Comparison of ENCODE assay signal across 8 cellular contexts in the genomic region with DNA sequence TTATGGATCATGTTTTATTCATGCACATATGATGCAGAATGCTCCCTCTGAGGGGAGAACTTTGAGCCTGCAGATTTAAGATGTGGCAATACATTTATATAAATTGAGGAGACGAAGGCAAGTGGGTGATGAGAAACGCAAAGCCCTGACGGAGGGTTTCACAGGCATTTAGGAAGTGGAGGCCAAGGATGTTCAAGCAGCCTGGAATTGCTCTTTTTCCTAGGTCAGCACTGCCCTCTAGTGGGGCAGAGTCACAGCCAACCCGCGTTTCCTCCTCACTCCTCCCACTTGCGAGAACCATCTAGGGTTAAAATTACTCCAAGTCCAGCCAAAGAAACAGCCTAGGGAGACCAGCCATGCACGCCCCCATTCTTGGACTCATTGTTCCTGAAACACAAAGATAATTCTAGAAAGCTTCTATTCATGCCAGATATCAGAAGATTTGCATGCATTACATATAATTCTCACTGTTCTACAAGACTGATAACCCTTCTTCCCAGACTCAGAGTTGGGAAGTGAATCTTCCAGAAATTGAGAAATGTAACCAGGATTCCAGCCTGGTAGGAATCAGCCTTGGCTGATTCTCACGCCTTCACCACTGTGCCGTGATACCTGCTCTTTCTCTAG.
DNase-seq lines count a peak whose midpoint lies in the region; ATAC-seq and TF ChIP-seq lines count a peak whose summit lies in the region.

No MANE protein-coding gene starts in this region.

- no peak for ATAC-seq in activated naive CD8-positive, alpha-beta T cell treated with anti-CD3 and anti-CD28 coated beads, Interleukin-2, amount 10 ng/mL, durations not matched to agents 7 days and 5 days (ENCODE audit: low read depth)
- ATAC-seq in heart left ventricle (peak; percentile 51 to 73 (median 66)), psoas muscle (peak; percentile 75 to 89 (median 78))

- no peaks in the 10 kb centered on the region for H3K27me3 Mint-ChIP-seq in activated naive CD8-positive, alpha-beta T cell treated with anti-CD3 and anti-CD28 coated beads, Interleukin-2, amount 10 ng/mL, durations not matched to agents 7 days and 5 days

- no peaks in the 10 kb centered on the region for H3K36me3 Mint-ChIP-seq in activated naive CD8-positive, alpha-beta T cell treated with anti-CD3 and anti-CD28 coated beads, Interleukin-2, amount 10 ng/mL, durations not matched to agents 7 days and 5 days

- H3K27ac Mint-ChIP-seq in activated naive CD8-positive, alpha-beta T cell treated with anti-CD3 and anti-CD28 coated beads, Interleukin-2, amount 10 ng/mL, durations not matched to agents 7 days and 5 days = no peak overlapping the region

- H3K27ac ChIP-seq in A673 (ENCODE audit: low read depth, low read length, poor library complexity, severe bottlenecking) = no peak overlapping the region
- H3K27ac ChIP-seq in heart left ventricle = peak overlapping the region in 4 of 12 donors; percentile 1 to 13 (median 5)
- H3K27ac ChIP-seq in psoas muscle = no peak overlapping the region

- H3K27me3 ChIP-seq in A673 (replicated peaks; ENCODE audit: insufficient read depth, low read depth, low read length, poor library complexity) = no peaks in the 10 kb centered on the region
- no peaks in the 10 kb centered on the region for H3K27me3 ChIP-seq in heart left ventricle
- no peaks in the 10 kb centered on the region for H3K27me3 ChIP-seq in psoas muscle (ENCODE audit: insufficient read depth in 3 of 3, low read length in 2 of 3)

- H3K9me3 Mint-ChIP-seq in activated naive CD8-positive, alpha-beta T cell treated with anti-CD3 and anti-CD28 coated beads, Interleukin-2, amount 10 ng/mL, durations not matched to agents 7 days and 5 days = no peaks in the 10 kb centered on the region

- no peak for TF ChIP-seq EP300 in Ishikawa (IDR thresholded peaks at IDR 0.05; ENCODE audit: borderline replicate concordance)

- H3K4me3 ChIP-seq in A673 (ENCODE audit: low read depth, low read length, poor library complexity, severe bottlenecking) = no peak overlapping the region
- H3K4me3 ChIP-seq in GM12875 (ENCODE audit: low read depth, low read length) = no peak overlapping the region
- no peak overlapping the region for H3K4me3 ChIP-seq in heart left ventricle
- no peak overlapping the region for H3K4me3 ChIP-seq in psoas muscle

- intact Hi-C loops in A673 (cut with micrococcal nuclease; ENCODE audit: unreplicated experiment) = loop anchor here (1.0 to 10.0 kb wide), 3 partner anchors 275 to 1028 kb away; no protein-coding TSS in a partner anchor
- intact Hi-C loops in heart left ventricle (cut with DNase I) = loop anchor here (1.0 to 10.0 kb wide), 10 partner anchors 374 to 780 kb away; no protein-coding TSS in a partner anchor
- intact Hi-C loops in psoas muscle (cut with DNase I) = loop anchor here (2.0 to 5.0 kb wide), 2 partner anchors 376 to 780 kb away; no protein-coding TSS in a partner anchor

- WGBS in heart left ventricle, 4 donors = 15 to 18% (median 16%) methylated on average over 9 of the region's 9 CpGs
- WGBS in psoas muscle, 3 donors = 14 to 18% (median 16%) methylated on average over 9 of the region's 9 CpGs

- peak; percentile 85 for TF ChIP-seq RAD21 in Ishikawa (IDR thresholded peaks at IDR 0.05; ENCODE audit: low read depth)

- DNase-seq in A673 (ENCODE audit: low spot score) (peak; percentile 84), RKO (ENCODE audit: low spot score) (peak; percentile 71), heart left ventricle (peak; percentile 58 to 74 (median 69)), psoas muscle (peak; percentile 64 to 71), mesenteric fat pad (ENCODE audit: low spot score) (no peak)
- DNase-seq in activated naive CD8-positive, alpha-beta T cell treated with anti-CD3 and anti-CD28 coated beads, Interleukin-2, amount 10 ng/mL, durations not matched to agents 7 days and 5 days = peak; percentile 43

- POLR2A ChIA-PET in A673 (lab: Charles Lee; ENCODE audit: low non-redundant PET) = no interaction called here
- POLR2A ChIA-PET in activated naive CD8-positive, alpha-beta T cell treated with anti-CD3 and anti-CD28 coated beads, Interleukin-2, amount 10 ng/mL, durations not matched to agents 7 days and 5 days (lab: Charles Lee) = no interaction called here

- CTCF ChIA-PET in A673 (lab: Charles Lee) = interaction anchor here (0.6 to 0.9 kb wide), 3 partner anchors 215 to 376 kb away, joined by 3 to 5 read pairs (median 3); no protein-coding TSS in a partner anchor

- H3K9me3 ChIP-seq in A673 (ENCODE audit: low read depth, low read length, poor library complexity, severe bottlenecking) (no peaks in the 10 kb centered on the region), heart left ventricle (no peaks in the 10 kb centered on the region), psoas muscle (no peaks in the 10 kb centered on the region)

- peaks cover 3% of the 10 kb centered on the region for H3K4me1 Mint-ChIP-seq in activated naive CD8-positive, alpha-beta T cell treated with anti-CD3 and anti-CD28 coated beads, Interleukin-2, amount 10 ng/mL, durations not matched to agents 7 days and 5 days

- H3K4me3 Mint-ChIP-seq in activated naive CD8-positive, alpha-beta T cell treated with anti-CD3 and anti-CD28 coated beads, Interleukin-2, amount 10 ng/mL, durations not matched to agents 7 days and 5 days = no peak overlapping the region

- TF ChIP-seq POLR2A in heart left ventricle (IDR thresholded peaks at IDR 0.05) = no peak

- H3K36me3 ChIP-seq in A673 (ENCODE audit: insufficient read depth, low read length, poor library complexity, severe bottlenecking) = no peaks in the 10 kb centered on the region
- H3K36me3 ChIP-seq in heart left ventricle = no peaks in the 10 kb centered on the region
- no peaks in the 10 kb centered on the region for H3K36me3 ChIP-seq in psoas muscle (ENCODE audit: insufficient read depth in 1 of 2, low read depth in 1 of 2)

- H3K4me1 ChIP-seq in A673 (ENCODE audit: insufficient read depth, low read length, poor library complexity, severe bottlenecking) = peaks cover 6% of the 10 kb centered on the region
- H3K4me1 ChIP-seq in heart left ventricle = peaks cover 4 to 32% (median 20%) of the 10 kb centered on the region in 12 donors
- peaks cover 14% of the 10 kb centered on the region for H3K4me1 ChIP-seq in psoas muscle

- no TSS peak for BruUV-seq in A673 (replicated peaks; lab: Mats Ljungman, UMichigan)

- TF ChIP-seq CTCF in A673 (conservative IDR thresholded peaks at IDR 0.05; ENCODE audit: low read depth, low read length) = peak; percentile 91
- TF ChIP-seq CTCF in GM12875 (IDR thresholded peaks at IDR 0.05; ENCODE audit: borderline replicate concordance, insufficient read depth, low read depth, low read length) = peak; percentile 78
- TF ChIP-seq CTCF in heart left ventricle (IDR thresholded peaks at IDR 0.05) = peak; percentile 73 to 91 (median 87)
- TF ChIP-seq CTCF in psoas muscle (IDR thresholded peaks at IDR 0.05) = peak; percentile 82

TF ChIP-seq in Ishikawa, 13 proteins besides CTCF, POLR2A, EP300 and RAD21:
- TF ChIP-seq CREB1 (IDR thresholded peaks at IDR 0.05; ENCODE audit: low read depth) = no peak
